ENCODE assay signal across 1 cellular context in the genomic region with DNA sequence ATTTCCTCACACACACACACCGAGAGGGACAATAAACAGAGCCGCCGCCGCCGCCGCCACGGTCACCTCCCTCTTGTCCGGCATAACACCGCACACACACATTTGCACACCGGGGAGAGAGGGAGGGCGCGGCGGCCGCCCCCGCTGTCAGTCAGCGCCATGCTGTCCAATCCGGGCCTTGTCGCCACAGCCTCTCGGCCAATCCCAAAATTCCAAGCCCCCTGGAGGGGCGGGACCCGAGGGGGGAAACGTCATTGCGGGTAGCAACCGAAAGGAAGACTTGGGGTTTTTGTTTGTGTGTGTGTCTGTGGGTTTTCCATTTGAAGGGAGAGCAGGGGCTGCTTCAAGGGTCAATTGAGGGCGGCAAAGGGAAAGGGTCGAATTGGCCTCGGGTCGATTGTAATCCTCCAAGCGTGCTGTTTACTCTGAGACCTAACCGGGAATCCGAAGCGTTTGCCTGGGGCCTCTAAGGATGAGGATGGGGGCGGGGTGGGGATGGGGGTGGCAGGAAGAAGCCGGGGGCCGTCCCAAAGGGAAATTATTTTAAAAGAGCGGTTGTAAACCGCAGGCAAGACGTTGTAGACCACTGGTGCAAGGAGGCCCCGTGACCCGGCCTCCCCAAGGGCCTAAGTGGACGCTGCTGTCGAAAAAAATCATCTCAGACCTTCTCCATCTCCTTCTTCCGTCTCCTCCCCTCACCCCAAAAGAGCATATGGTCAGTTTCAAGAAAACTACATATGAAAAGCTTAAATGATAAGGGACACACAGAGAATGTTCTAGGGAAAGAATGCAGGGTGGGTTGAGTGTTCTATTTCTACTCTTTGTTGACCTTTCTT.
TF ChIP-seq lines count a peak whose summit lies in the region.

A gene with protein sequence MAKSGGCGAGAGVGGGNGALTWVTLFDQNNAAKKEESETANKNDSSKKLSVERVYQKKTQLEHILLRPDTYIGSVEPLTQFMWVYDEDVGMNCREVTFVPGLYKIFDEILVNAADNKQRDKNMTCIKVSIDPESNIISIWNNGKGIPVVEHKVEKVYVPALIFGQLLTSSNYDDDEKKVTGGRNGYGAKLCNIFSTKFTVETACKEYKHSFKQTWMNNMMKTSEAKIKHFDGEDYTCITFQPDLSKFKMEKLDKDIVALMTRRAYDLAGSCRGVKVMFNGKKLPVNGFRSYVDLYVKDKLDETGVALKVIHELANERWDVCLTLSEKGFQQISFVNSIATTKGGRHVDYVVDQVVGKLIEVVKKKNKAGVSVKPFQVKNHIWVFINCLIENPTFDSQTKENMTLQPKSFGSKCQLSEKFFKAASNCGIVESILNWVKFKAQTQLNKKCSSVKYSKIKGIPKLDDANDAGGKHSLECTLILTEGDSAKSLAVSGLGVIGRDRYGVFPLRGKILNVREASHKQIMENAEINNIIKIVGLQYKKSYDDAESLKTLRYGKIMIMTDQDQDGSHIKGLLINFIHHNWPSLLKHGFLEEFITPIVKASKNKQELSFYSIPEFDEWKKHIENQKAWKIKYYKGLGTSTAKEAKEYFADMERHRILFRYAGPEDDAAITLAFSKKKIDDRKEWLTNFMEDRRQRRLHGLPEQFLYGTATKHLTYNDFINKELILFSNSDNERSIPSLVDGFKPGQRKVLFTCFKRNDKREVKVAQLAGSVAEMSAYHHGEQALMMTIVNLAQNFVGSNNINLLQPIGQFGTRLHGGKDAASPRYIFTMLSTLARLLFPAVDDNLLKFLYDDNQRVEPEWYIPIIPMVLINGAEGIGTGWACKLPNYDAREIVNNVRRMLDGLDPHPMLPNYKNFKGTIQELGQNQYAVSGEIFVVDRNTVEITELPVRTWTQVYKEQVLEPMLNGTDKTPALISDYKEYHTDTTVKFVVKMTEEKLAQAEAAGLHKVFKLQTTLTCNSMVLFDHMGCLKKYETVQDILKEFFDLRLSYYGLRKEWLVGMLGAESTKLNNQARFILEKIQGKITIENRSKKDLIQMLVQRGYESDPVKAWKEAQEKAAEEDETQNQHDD (N-terminal part only) (minus strand): TSS at position 98 of the 836 bp plus-strand sequence. CDS start 610 bp downstream, outside the sequence.

TF ChIP-seq in K562, 482 proteins besides CTCF, POLR2A, EP300 and RAD21 (continued from another document and continues in another):
- TF ChIP-seq, protein P1, sequence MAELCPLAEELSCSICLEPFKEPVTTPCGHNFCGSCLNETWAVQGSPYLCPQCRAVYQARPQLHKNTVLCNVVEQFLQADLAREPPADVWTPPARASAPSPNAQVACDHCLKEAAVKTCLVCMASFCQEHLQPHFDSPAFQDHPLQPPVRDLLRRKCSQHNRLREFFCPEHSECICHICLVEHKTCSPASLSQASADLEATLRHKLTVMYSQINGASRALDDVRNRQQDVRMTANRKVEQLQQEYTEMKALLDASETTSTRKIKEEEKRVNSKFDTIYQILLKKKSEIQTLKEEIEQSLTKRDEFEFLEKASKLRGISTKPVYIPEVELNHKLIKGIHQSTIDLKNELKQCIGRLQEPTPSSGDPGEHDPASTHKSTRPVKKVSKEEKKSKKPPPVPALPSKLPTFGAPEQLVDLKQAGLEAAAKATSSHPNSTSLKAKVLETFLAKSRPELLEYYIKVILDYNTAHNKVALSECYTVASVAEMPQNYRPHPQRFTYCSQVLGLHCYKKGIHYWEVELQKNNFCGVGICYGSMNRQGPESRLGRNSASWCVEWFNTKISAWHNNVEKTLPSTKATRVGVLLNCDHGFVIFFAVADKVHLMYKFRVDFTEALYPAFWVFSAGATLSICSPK (IDR thresholded peaks at IDR 0.05; ENCODE audit: borderline replicate concordance) = no peak
- TF ChIP-seq U2AF1 (optimal IDR thresholded peaks at IDR 0.05; ENCODE audit: low read depth, low read length) (no peak), ZNF143 (CRISPR knock-in tag; IDR thresholded peaks at IDR 0.05) (no peak), NR3C1 (CRISPR knock-in tag; IDR thresholded peaks at IDR 0.05) (no peak), ZC3H4 (CRISPR knock-in tag; IDR thresholded peaks at IDR 0.05; ENCODE audit: borderline replicate concordance) (no peak), SOX6 (IDR thresholded peaks at IDR 0.05) (no peak), NCOA4 (IDR thresholded peaks at IDR 0.05; ENCODE audit: partially characterized antibody) (no peak), ETV6 (IDR thresholded peaks at IDR 0.05; ENCODE audit: borderline replicate concordance in 1 of 2, low read depth in 2 of 2, low read length in 1 of 2) (no peak), ETV6 (CRISPR knock-in tag; IDR thresholded peaks at IDR 0.05; ENCODE audit: borderline replicate concordance) (no peak), PHF21A (IDR thresholded peaks at IDR 0.05; ENCODE audit: borderline replicate concordance, low read depth) (0 out of 2 replicates have a peak, but pooled peaks have one; percentile 7), ZKSCAN8 (CRISPR knock-in tag; IDR thresholded peaks at IDR 0.05) (no peak), MBD2 (IDR thresholded peaks at IDR 0.05; ENCODE audit: borderline replicate concordance, low read depth) (peak; percentile 95), SIN3A (IDR thresholded peaks at IDR 0.05; ENCODE audit: borderline replicate concordance in 2 of 2, control insufficient read depth in 1 of 2, low read depth in 2 of 2, low read length in 2 of 2) (no peak), SREBF2 (CRISPR knock-in tag; IDR thresholded peaks at IDR 0.05) (no peak), RFX7 (CRISPR knock-in tag; IDR thresholded peaks at IDR 0.05) (no peak), SAFB2 (IDR thresholded peaks at IDR 0.05; ENCODE audit: borderline replicate concordance, low read depth, low read length, severe bottlenecking) (no peak), ZNF551 (CRISPR knock-in tag; IDR thresholded peaks at IDR 0.05) (no peak), MCM7 (IDR thresholded peaks at IDR 0.05) (no peak), ARID1B (IDR thresholded peaks at IDR 0.05) (no peak), RBM15 (IDR thresholded peaks at IDR 0.05; ENCODE audit: insufficient read depth, low read length) (no peak), CHD4 (IDR thresholded peaks at IDR 0.05; ENCODE audit: insufficient read depth, insufficient replicate concordance, low read depth, low read length, poor library complexity, severe bottlenecking) (no peak), ATF1 (CRISPR knock-in tag; IDR thresholded peaks at IDR 0.05) (no peak; the same call in 1 of the 2 replicates), ATF1 (tag; IDR thresholded peaks at IDR 0.05) (peak; percentile 99), ELF2 (CRISPR knock-in tag; IDR thresholded peaks at IDR 0.05) (no peak), PTBP1 (IDR thresholded peaks at IDR 0.05; ENCODE audit: low read depth, low read length) (no peak), LARP7 (IDR thresholded peaks at IDR 0.05) (no peak), ETV1 (tag; conservative IDR thresholded peaks at IDR 0.05; ENCODE audit: low read depth) (0 out of 2 replicates have a peak, but pooled peaks have one; percentile 27), ZNF324 (CRISPR knock-in tag; IDR thresholded peaks at IDR 0.05) (no peak), NCOR1 (IDR thresholded peaks at IDR 0.05) (0 out of 2 replicates have a peak, but pooled peaks have one; percentile 7), TRIM28 (IDR thresholded peaks at IDR 0.05) (no peak), PYGO2 (tag; IDR thresholded peaks at IDR 0.05) (no peak), RBM22 (IDR thresholded peaks at IDR 0.05; ENCODE audit: low read depth, low read length, poor library complexity, severe bottlenecking) (no peak), MECOM (CRISPR knock-in tag; IDR thresholded peaks at IDR 0.05) (no peak), MIER1 (IDR thresholded peaks at IDR 0.05; ENCODE audit: low read depth) (no peak), KAT8 (IDR thresholded peaks at IDR 0.05; ENCODE audit: low read depth) (no peak), SRSF3 (IDR thresholded peaks at IDR 0.05; ENCODE audit: insufficient read depth, low read length) (no peak), ZNF23 (CRISPR knock-in tag; IDR thresholded peaks at IDR 0.05) (no peak), STAT5B (CRISPR knock-in tag; IDR thresholded peaks at IDR 0.05) (no peak), ZNF436 (CRISPR knock-in tag; IDR thresholded peaks at IDR 0.05) (no peak), ZNF507 (tag; conservative IDR thresholded peaks at IDR 0.05) (no peak)
- TF ChIP-seq, protein P2, sequence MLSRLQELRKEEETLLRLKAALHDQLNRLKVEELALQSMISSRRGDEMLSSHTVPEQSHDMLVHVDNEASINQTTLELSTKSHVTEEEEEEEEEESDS (CRISPR knock-in tag; IDR thresholded peaks at IDR 0.05) = no peak
- TF ChIP-seq, protein P3, sequence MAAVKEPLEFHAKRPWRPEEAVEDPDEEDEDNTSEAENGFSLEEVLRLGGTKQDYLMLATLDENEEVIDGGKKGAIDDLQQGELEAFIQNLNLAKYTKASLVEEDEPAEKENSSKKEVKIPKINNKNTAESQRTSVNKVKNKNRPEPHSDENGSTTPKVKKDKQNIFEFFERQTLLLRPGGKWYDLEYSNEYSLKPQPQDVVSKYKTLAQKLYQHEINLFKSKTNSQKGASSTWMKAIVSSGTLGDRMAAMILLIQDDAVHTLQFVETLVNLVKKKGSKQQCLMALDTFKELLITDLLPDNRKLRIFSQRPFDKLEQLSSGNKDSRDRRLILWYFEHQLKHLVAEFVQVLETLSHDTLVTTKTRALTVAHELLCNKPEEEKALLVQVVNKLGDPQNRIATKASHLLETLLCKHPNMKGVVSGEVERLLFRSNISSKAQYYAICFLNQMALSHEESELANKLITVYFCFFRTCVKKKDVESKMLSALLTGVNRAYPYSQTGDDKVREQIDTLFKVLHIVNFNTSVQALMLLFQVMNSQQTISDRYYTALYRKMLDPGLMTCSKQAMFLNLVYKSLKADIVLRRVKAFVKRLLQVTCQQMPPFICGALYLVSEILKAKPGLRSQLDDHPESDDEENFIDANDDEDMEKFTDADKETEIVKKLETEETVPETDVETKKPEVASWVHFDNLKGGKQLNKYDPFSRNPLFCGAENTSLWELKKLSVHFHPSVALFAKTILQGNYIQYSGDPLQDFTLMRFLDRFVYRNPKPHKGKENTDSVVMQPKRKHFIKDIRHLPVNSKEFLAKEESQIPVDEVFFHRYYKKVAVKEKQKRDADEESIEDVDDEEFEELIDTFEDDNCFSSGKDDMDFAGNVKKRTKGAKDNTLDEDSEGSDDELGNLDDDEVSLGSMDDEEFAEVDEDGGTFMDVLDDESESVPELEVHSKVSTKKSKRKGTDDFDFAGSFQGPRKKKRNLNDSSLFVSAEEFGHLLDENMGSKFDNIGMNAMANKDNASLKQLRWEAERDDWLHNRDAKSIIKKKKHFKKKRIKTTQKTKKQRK (IDR thresholded peaks at IDR 0.05; ENCODE audit: borderline replicate concordance, low read depth, low read length) = peak; percentile 29; the same call in 1 of the 2 replicates
- TF ChIP-seq, protein P4, sequence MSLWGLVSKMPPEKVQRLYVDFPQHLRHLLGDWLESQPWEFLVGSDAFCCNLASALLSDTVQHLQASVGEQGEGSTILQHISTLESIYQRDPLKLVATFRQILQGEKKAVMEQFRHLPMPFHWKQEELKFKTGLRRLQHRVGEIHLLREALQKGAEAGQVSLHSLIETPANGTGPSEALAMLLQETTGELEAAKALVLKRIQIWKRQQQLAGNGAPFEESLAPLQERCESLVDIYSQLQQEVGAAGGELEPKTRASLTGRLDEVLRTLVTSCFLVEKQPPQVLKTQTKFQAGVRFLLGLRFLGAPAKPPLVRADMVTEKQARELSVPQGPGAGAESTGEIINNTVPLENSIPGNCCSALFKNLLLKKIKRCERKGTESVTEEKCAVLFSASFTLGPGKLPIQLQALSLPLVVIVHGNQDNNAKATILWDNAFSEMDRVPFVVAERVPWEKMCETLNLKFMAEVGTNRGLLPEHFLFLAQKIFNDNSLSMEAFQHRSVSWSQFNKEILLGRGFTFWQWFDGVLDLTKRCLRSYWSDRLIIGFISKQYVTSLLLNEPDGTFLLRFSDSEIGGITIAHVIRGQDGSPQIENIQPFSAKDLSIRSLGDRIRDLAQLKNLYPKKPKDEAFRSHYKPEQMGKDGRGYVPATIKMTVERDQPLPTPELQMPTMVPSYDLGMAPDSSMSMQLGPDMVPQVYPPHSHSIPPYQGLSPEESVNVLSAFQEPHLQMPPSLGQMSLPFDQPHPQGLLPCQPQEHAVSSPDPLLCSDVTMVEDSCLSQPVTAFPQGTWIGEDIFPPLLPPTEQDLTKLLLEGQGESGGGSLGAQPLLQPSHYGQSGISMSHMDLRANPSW (CRISPR knock-in tag; IDR thresholded peaks at IDR 0.05) = no peak
- TF ChIP-seq, protein P5, sequence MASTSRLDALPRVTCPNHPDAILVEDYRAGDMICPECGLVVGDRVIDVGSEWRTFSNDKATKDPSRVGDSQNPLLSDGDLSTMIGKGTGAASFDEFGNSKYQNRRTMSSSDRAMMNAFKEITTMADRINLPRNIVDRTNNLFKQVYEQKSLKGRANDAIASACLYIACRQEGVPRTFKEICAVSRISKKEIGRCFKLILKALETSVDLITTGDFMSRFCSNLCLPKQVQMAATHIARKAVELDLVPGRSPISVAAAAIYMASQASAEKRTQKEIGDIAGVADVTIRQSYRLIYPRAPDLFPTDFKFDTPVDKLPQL (IDR thresholded peaks at IDR 0.05; ENCODE audit: extremely low read depth, insufficient read length) = no peak
- TF ChIP-seq, protein P6, sequence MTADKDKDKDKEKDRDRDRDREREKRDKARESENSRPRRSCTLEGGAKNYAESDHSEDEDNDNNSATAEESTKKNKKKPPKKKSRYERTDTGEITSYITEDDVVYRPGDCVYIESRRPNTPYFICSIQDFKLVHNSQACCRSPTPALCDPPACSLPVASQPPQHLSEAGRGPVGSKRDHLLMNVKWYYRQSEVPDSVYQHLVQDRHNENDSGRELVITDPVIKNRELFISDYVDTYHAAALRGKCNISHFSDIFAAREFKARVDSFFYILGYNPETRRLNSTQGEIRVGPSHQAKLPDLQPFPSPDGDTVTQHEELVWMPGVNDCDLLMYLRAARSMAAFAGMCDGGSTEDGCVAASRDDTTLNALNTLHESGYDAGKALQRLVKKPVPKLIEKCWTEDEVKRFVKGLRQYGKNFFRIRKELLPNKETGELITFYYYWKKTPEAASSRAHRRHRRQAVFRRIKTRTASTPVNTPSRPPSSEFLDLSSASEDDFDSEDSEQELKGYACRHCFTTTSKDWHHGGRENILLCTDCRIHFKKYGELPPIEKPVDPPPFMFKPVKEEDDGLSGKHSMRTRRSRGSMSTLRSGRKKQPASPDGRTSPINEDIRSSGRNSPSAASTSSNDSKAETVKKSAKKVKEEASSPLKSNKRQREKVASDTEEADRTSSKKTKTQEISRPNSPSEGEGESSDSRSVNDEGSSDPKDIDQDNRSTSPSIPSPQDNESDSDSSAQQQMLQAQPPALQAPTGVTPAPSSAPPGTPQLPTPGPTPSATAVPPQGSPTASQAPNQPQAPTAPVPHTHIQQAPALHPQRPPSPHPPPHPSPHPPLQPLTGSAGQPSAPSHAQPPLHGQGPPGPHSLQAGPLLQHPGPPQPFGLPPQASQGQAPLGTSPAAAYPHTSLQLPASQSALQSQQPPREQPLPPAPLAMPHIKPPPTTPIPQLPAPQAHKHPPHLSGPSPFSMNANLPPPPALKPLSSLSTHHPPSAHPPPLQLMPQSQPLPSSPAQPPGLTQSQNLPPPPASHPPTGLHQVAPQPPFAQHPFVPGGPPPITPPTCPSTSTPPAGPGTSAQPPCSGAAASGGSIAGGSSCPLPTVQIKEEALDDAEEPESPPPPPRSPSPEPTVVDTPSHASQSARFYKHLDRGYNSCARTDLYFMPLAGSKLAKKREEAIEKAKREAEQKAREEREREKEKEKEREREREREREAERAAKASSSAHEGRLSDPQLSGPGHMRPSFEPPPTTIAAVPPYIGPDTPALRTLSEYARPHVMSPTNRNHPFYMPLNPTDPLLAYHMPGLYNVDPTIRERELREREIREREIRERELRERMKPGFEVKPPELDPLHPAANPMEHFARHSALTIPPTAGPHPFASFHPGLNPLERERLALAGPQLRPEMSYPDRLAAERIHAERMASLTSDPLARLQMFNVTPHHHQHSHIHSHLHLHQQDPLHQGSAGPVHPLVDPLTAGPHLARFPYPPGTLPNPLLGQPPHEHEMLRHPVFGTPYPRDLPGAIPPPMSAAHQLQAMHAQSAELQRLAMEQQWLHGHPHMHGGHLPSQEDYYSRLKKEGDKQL (CRISPR knock-in tag; IDR thresholded peaks at IDR 0.05; ENCODE audit: borderline replicate concordance) = no peak
